In the genomic region with DNA sequence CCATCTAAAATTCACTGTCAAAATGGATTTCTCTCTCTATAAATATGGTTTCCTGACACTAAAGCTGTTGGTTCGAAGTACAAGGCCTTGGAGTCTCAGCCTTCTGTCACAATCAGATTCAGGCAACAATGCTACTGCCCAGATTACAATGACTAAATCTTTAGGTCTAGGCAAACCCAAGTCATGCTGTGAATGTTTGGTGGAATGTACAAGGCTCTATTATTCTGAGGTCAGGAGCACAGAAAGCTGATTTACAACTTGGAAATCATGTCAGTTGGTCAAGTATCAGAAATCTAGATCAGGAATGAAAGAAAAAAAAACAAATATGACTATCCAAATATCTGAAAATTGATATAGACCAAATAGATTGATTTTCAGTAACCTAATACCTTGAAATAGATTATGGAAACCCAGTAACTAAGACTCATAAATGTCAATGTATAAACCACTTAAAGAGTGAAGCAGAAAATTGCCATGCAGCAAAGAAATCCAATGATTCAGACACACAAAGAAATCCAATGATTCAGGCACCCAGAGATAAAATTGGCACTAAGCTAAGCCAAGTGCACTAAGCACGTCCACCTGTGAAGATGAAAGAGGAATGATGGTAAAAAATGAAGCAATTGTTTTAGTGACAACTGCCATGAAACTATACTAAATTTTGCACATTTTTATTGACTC, we compare ENCODE assay signal across 15 cellular contexts.
A peak's percentile ranks its signal among the peaks of the same experiment; 100 is the strongest.
DNase-seq lines count a peak whose midpoint lies in the region; FAIRE-seq and TF ChIP-seq lines count a peak whose summit lies in the region.
"Had no signal": no experiment of that assay in that cellular context is flagged by ENCODE, and none has a peak within 500 bp of the region (broad histone marks: within the 10 kb centered on the region; RNA-seq: fewer than 3 reads in every experiment).

No MANE protein-coding gene starts in this region.

- TF ChIP-seq EP300 in sigmoid colon (IDR thresholded peaks at IDR 0.05): no peak

- H4K20me1 ChIP-seq in smooth muscle cell (ENCODE audit: low read depth): no peaks in the 10 kb centered on the region

- peak overlapping the region; percentile 53 for H3K4me2 ChIP-seq in smooth muscle cell

- 80% methylated on average over 2 of the region's 2 CpGs for WGBS in smooth muscle cell (ENCODE audit: low lambda C conversion rate)
- WGBS in sigmoid colon, 2 donors: 45 to 67% methylated on average over 2 of the region's 2 CpGs

- peaks cover 12% of the 10 kb centered on the region for H3F3A ChIP-seq in smooth muscle cell (ENCODE audit: low read depth)

- no peak for TF ChIP-seq CTCF in smooth muscle cell (IDR thresholded peaks at IDR 0.05; ENCODE audit: borderline replicate concordance, insufficient read depth, poor library complexity, severe bottlenecking)
- TF ChIP-seq CTCF in sigmoid colon (IDR thresholded peaks at IDR 0.05): no peak

- no peak for TF ChIP-seq POLR2A in H54 (IDR thresholded peaks at IDR 0.05; ENCODE audit: low read depth, low read length)
- no peak for TF ChIP-seq POLR2A in sigmoid colon (IDR thresholded peaks at IDR 0.05)

- FAIRE-seq in H54 (lab: Jason Lieb, UNC) (peak; percentile 53), RCC 7860 (lab: Jason Lieb, UNC) (peak; percentile 83)
- FAIRE-seq: K562 had no signal

- H3K27ac ChIP-seq in smooth muscle cell (ENCODE audit: low read depth): peak overlapping the region; percentile 80
- no peak overlapping the region for H3K27ac ChIP-seq in sigmoid colon
- H3K27ac ChIP-seq: RWPE1 had no signal

- intact Hi-C loops in sigmoid colon (cut with DNase I): no loop called here

- no peaks in the 10 kb centered on the region for H3K9me3 ChIP-seq in smooth muscle cell (replicated peaks; ENCODE audit: low read depth)
- H3K9me3 ChIP-seq in sigmoid colon: no peaks in the 10 kb centered on the region

- H3K4me1 ChIP-seq in smooth muscle cell (ENCODE audit: low read depth) (peaks cover 18% of the 10 kb centered on the region), sigmoid colon (no peaks in the 10 kb centered on the region)

- H3K4me3 ChIP-seq in smooth muscle cell (no peak overlapping the region), sigmoid colon (no peak overlapping the region)
- H3K4me3 ChIP-seq: K562 had no signal

- H3K79me2 ChIP-seq in smooth muscle cell (ENCODE audit: low read depth): no peaks in the 10 kb centered on the region

- DNase-seq in H54 (ENCODE audit: insufficient read length, low spot score) (no peak), RCC 7860 (ENCODE audit: low spot score) (peak; percentile 57), kidney glomerular epithelial cell (lab: John Stamatoyannopoulos, UW) (peak; percentile 29), smooth muscle cell (lab: John Stamatoyannopoulos, UW; ENCODE audit: unreplicated experiment) (no peak), OCI-M1 (lab: John Stamatoyannopoulos, UW) (no peak), DMS 273 treated with DMSO at 0.1 percent for 48 hours (lab: John Stamatoyannopoulos, UW) (no peak), sigmoid colon (no peak)
- DNase-seq: GF-D8, NCI-H1105 treated with DMSO at 0.1 percent for 48 hours, NCI-H1694, NCI-H2107, NCI-H510A, NCI-H748 treated with DMSO at 0.1 percent for 48 hours had no signal

- no peaks in the 10 kb centered on the region for H3K27me3 ChIP-seq in smooth muscle cell (ENCODE audit: low read depth)
- no peaks in the 10 kb centered on the region for H3K27me3 ChIP-seq in sigmoid colon

- no peak overlapping the region for H2AFZ ChIP-seq in smooth muscle cell (ENCODE audit: low read depth)

- H3K36me3 ChIP-seq in smooth muscle cell (ENCODE audit: low read depth): no peaks in the 10 kb centered on the region
- H3K36me3 ChIP-seq in sigmoid colon: no peaks in the 10 kb centered on the region

- no peak overlapping the region for H3K9ac ChIP-seq in smooth muscle cell (ENCODE audit: low read depth)

Comparison
In these comparisons a context has a peak if more than half of its experiments do, and no peak if none do; other contexts are left out.
1. DNase-seq: peak in RCC 7860 (single experiment) and kidney glomerular epithelial cell (single experiment); none in H54 (single experiment), smooth muscle cell (single experiment), OCI-M1 (single experiment), DMS 273 treated with DMSO at 0.1 percent for 48 hours (single experiment) and sigmoid colon (single experiment).